In the genomic region with DNA sequence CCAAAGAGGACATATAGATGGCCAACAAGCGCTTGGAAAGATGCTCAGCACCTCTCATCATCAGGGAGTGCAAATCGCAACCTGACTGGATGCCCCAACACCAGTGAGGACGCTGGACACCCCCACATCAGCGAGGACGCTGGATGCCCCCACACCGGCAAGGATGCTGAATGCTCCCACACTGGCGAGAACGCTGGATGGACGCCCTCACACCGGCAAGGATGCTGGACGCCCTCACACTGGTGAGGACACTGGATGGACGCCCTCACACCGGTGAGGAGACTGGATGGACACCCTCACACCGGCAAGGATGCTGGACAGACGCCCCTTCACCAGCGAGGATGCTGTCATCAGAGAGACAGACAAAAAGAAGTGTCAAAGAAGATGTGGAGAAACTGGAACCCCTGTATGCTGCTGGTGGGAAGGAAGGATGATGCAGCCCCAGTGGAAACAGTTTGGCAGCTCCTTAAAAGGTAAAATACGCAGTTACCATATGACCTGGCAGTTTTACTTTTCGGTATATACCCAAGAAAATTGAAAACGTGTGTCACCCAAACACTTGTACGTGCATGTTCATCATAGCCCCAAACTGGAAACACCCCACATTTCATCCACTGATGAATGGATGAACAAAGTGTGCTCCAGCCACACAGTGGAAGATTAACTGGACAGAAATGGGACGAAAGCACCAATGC, we compare ENCODE assay signal across 24 cellular contexts. TPM values are rescaled to one million over a fixed set of nuclear protein-coding genes. Genes with fewer than 3 reads are reported as not detected.
DNase-seq lines count a peak whose midpoint lies in the region; ATAC-seq and TF ChIP-seq lines count a peak whose summit lies in the region.
"Had no signal": no experiment of that assay in that cellular context is flagged by ENCODE, and none has a peak within 500 bp of the region (broad histone marks: within the 10 kb centered on the region; RNA-seq: fewer than 3 reads in every experiment).

No MANE protein-coding gene starts in this region.

- H3K79me1 ChIP-seq in trophoblast cell (ENCODE audit: low read length): no peaks in the 10 kb centered on the region

- no peak overlapping the region for H3K4me3 Mint-ChIP-seq in chondrocyte (ENCODE audit: unreplicated experiment)
- no peak overlapping the region for H3K4me3 Mint-ChIP-seq in nephron progenitor cell
- H3K4me3 Mint-ChIP-seq: CD14-positive monocyte; CD4-positive, alpha-beta memory T cell; GM23338 had no signal

- H2BK12ac ChIP-seq in trophoblast cell (ENCODE audit: low read length): no peak overlapping the region

- no peak overlapping the region for H3K18ac ChIP-seq in trophoblast cell (ENCODE audit: low read length)

- H3K14ac ChIP-seq in trophoblast cell (ENCODE audit: low read length): no peak overlapping the region

- H3K36me3 ChIP-seq in heart right ventricle (no peaks in the 10 kb centered on the region), trophoblast cell (ENCODE audit: control insufficient read depth in 1 of 2, insufficient read depth in 2 of 2, low read length in 2 of 2) (no peaks in the 10 kb centered on the region)
- H3K36me3 ChIP-seq: BE2C; BLaER1 treated with 17β-estradiol and CSF1 and Interleukin-3, amounts not matched to agents 10 nM and 100 nM had no signal

- H2BK120ac ChIP-seq in trophoblast cell (ENCODE audit: insufficient read depth, low read length, poor library complexity): no peak overlapping the region

- H3K9me3 ChIP-seq in heart right ventricle (no peaks in the 10 kb centered on the region), trophoblast cell (ENCODE audit: insufficient read depth, low read depth, low read length) (no peaks in the 10 kb centered on the region)
- H3K9me3 ChIP-seq: A549; BE2C; BLaER1 treated with 17β-estradiol and CSF1 and Interleukin-3, amounts not matched to agents 10 nM and 100 nM had no signal

- no peak overlapping the region for H2BK5ac ChIP-seq in trophoblast cell (ENCODE audit: low read depth, low read length, poor library complexity)

- H3K27me3 Mint-ChIP-seq in chondrocyte (ENCODE audit: low read depth) (peaks cover 56% of the 10 kb centered on the region), nephron progenitor cell (ENCODE audit: low read depth, poor library complexity) (peaks cover 69% of the 10 kb centered on the region)

- TF ChIP-seq CTCF in heart right ventricle (IDR thresholded peaks at IDR 0.05) (no peak), chondrocyte (IDR thresholded peaks at IDR 0.05) (no peak), nephron progenitor cell (IDR thresholded peaks at IDR 0.05) (no peak)

- H2AK5ac ChIP-seq in trophoblast cell (ENCODE audit: low read length): no peak overlapping the region

- peaks cover 0 to 8% (median 5%) of the 10 kb centered on the region in 9 donors for H3K4me1 ChIP-seq in heart right ventricle
- no peaks in the 10 kb centered on the region for H3K4me1 ChIP-seq in trophoblast cell (ENCODE audit: control insufficient read depth in 1 of 2, insufficient read depth in 2 of 2, low read length in 2 of 2)
- H3K4me1 ChIP-seq: A549, BE2C had no signal

- peak; percentile 24 for DNase-seq in Right ventricle myocardium superior
- DNase-seq in heart right ventricle: no peak
- DNase-seq in chondrocyte (ENCODE audit: low spot score): peak; percentile 81
- DNase-seq in nephron progenitor cell: no peak
- no peak for DNase-seq in trophoblast cell
- no peak for DNase-seq in GM19240 (ENCODE audit: insufficient read length, low spot score)
- DNase-seq in iPS-NIHi11 (ENCODE audit: low spot score): no peak
- DNase-seq in T-helper 1 cell: no peak
- DNase-seq: 8988T; ACHN; AML-193; BE2C; Calu3; CD4-positive, alpha-beta memory T cell; COR-L47; DMS53; DMS79 treated with DMSO at 0.1 percent for 48 hours; GF-D8; H7; HCEC 1CT had no signal

- no peak overlapping the region for H4K8ac ChIP-seq in trophoblast cell (ENCODE audit: low read depth, low read length)

- H3K4me3 ChIP-seq in heart right ventricle: no peak overlapping the region
- H3K4me3 ChIP-seq in trophoblast cell (ENCODE audit: low read depth, low read length): peak overlapping the region; percentile 42
- H3K4me3 ChIP-seq: A549; BLaER1 treated with 17β-estradiol and CSF1 and Interleukin-3, amounts not matched to agents 10 nM and 100 nM; GM23338 had no signal

- H3K4me1 Mint-ChIP-seq in chondrocyte (ENCODE audit: low read depth) (peaks cover 6% of the 10 kb centered on the region), nephron progenitor cell (no peaks in the 10 kb centered on the region)
- H3K4me1 Mint-ChIP-seq: CD4-positive, alpha-beta memory T cell had no signal

- no peak overlapping the region for H3K4ac ChIP-seq in trophoblast cell (ENCODE audit: low read depth, low read length)

- no peak overlapping the region for H3K27ac Mint-ChIP-seq in chondrocyte (ENCODE audit: unreplicated experiment)
- H3K27ac Mint-ChIP-seq in nephron progenitor cell: peak overlapping the region; percentile 11
- H3K27ac Mint-ChIP-seq: CD14-positive monocyte; CD4-positive, alpha-beta memory T cell; GM23338 had no signal

- H3K36me3 Mint-ChIP-seq in chondrocyte (ENCODE audit: low read depth) (no peaks in the 10 kb centered on the region), nephron progenitor cell (ENCODE audit: low read depth) (no peaks in the 10 kb centered on the region)
- H3K36me3 Mint-ChIP-seq: CD14-positive monocyte; CD4-positive, alpha-beta memory T cell had no signal

- H4K91ac ChIP-seq in trophoblast cell (ENCODE audit: low read depth, low read length): no peak overlapping the region

- H3K23ac ChIP-seq in trophoblast cell (ENCODE audit: low read length): no peak overlapping the region

- no peak overlapping the region for H4K12ac ChIP-seq in trophoblast cell (ENCODE audit: low read depth, low read length)

- intact Hi-C loops in Right ventricle myocardium superior (cut with DNase I) (no loop called here), heart right ventricle (cut with DNase I) (loop anchor here in 3 of 10 donors (5.0 kb wide), 2 partner anchors 45 to 175 kb away; a partner anchor contains a TSS)

- H3K79me2 ChIP-seq in trophoblast cell (ENCODE audit: control insufficient read depth, insufficient read depth, low read length, poor library complexity): no peaks in the 10 kb centered on the region

- H3K4me2 ChIP-seq in trophoblast cell (ENCODE audit: low read length): no peak overlapping the region
- H3K4me2 ChIP-seq: A549, GM23338 had no signal

- no peak for ATAC-seq in Right ventricle myocardium superior (ENCODE audit: poor library complexity)
- ATAC-seq in heart right ventricle: no peak
- ATAC-seq: A549, GM23338 had no signal

- no peak overlapping the region for H3K9ac ChIP-seq in trophoblast cell (ENCODE audit: low read length)
- H3K9ac ChIP-seq: BLaER1 treated with 17β-estradiol and CSF1 and Interleukin-3, amounts not matched to agents 10 nM and 100 nM had no signal

- H3K27me3 ChIP-seq in heart right ventricle (peaks cover 0 to 62% (median 24%) of the 10 kb centered on the region in 7 donors), trophoblast cell (ENCODE audit: insufficient read depth, low read length) (no peaks in the 10 kb centered on the region)
- H3K27me3 ChIP-seq: BLaER1 treated with 17β-estradiol and CSF1 and Interleukin-3, amounts not matched to agents 10 nM and 100 nM had no signal

- 77 to 83% methylated on average over 21 of the region's 21 CpGs for WGBS in heart right ventricle, 2 donors
- no CpG with 5 or more reads among the region's 21 CpGs for whole genome bisulfite sequencing in trophoblast cell (ENCODE audit: extremely low coverage, insufficient coverage, insufficient read length)

- no peak overlapping the region for H2AFZ ChIP-seq in trophoblast cell (ENCODE audit: insufficient read depth, low read length, poor library complexity)
- H2AFZ ChIP-seq: GM23338 had no signal

- H3K9me3 Mint-ChIP-seq in chondrocyte (ENCODE audit: low read depth) (no peaks in the 10 kb centered on the region), nephron progenitor cell (no peaks in the 10 kb centered on the region)
- H3K9me3 Mint-ChIP-seq: CD14-positive monocyte, GM23338 had no signal

- no peak overlapping the region for H3K27ac ChIP-seq in heart right ventricle
- no peak overlapping the region for H3K27ac ChIP-seq in trophoblast cell (ENCODE audit: low read depth, low read length)
- H3K27ac ChIP-seq: A549; BLaER1 treated with 17β-estradiol and CSF1 and Interleukin-3, amounts not matched to agents 10 nM and 100 nM had no signal

RNA-seq across cellular contexts. Expression of a gene that starts 10.1 kb away (rescaled TPM):
- 0.08 TPM for total RNA-seq in Right ventricle myocardium superior
- total RNA-seq in heart right ventricle: under 1 TPM in 5 of 10 donors, not detected in 5; 0.08 to 0.79 (median 0.10) TPM
- polyA plus RNA-seq in heart right ventricle: under 1 TPM in 1 of 2 donors, not detected in 1; 0.06 TPM
- total RNA-seq in chondrocyte: 1.1 to 1.9 TPM (median 1.2 TPM) in 3 replicates
- polyA plus RNA-seq in trophoblast cell (2013): 5.7 and 6.2 TPM in 2 replicates
- polyA plus RNA-seq: CD14-positive monocyte; CD4-positive, alpha-beta memory T cell had no signal

Comparison
In these comparisons a context has a peak if more than half of its experiments do, and no peak if none do; other contexts are left out.
1. DNase-seq: peak in Right ventricle myocardium superior (single experiment) and chondrocyte (single experiment); none in heart right ventricle (0 of 2), nephron progenitor cell (single experiment), trophoblast cell (0 of 2), GM19240 (single experiment), iPS-NIHi11 (single experiment) and T-helper 1 cell (0 of 5).